Comparison of ENCODE assay signal across 9 cellular contexts in the genomic region with DNA sequence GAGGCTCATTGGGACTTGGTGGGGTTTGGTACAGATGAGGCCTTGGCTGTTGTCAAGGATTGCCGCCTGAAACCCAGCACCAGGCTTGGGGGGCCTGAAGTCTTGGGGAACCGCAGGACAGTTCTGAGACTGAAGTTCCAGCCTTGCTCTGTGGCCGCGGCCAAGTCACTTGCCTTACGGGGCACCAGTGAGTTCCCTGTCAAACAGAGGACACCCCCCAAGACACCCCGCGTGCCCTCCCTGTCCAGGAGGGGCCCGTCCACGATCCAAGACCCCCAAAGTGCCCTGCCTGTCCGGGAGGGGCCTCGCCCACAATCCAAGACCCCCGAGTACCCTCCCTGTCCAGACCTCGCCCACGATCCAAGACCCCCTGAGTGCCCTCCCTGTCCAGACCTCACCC. TPM values are rescaled to one million over a fixed set of nuclear protein-coding genes. Genes with fewer than 3 reads are reported as not detected.
DNase-seq lines count a peak whose midpoint lies in the region; ATAC-seq and TF ChIP-seq lines count a peak whose summit lies in the region.
"Had no signal": no experiment of that assay in that cellular context is flagged by ENCODE, and none has a peak within 500 bp of the region (broad histone marks: within the 10 kb centered on the region; RNA-seq: fewer than 3 reads in every experiment).

No MANE protein-coding gene starts in this region.

- no peaks in the 10 kb centered on the region for H3K9me3 Mint-ChIP-seq in activated CD4-positive, alpha-beta T cell treated with anti-CD3 and anti-CD28 coated beads, Interleukin-2, amount 10 ng/mL, durations not matched to agents 7 days and 5 days
- no peaks in the 10 kb centered on the region for H3K9me3 Mint-ChIP-seq in activated CD4-positive, alpha-beta T cell treated with anti-CD3 and anti-CD28 coated beads for 36 hours (ENCODE audit: low read depth)
- no peaks in the 10 kb centered on the region for H3K9me3 Mint-ChIP-seq in activated T-helper 17 cell treated with anti-CD3 and anti-CD28 coated beads, Interleukin-2, amount 50 U/mL, for 72 hours

- H3K27ac ChIP-seq in liver (ENCODE audit: low read depth in 1 of 2, low read length in 2 of 2): peak overlapping the region; percentile 83 to 95
- H3K27ac ChIP-seq in substantia nigra (ENCODE audit: low read depth, low read length, poor library complexity, severe bottlenecking): peak overlapping the region; percentile 93
- H3K27ac ChIP-seq in colonic mucosa: no peak overlapping the region

- H3K4me3 ChIP-seq in liver (ENCODE audit: low read depth in 1 of 3, low read length in 3 of 3): peak overlapping the region in 2 of 3 donors; percentile 83
- H3K4me3 ChIP-seq in colonic mucosa: no peak overlapping the region

- no peaks in the 10 kb centered on the region for H3K27me3 Mint-ChIP-seq in activated CD4-positive, alpha-beta T cell treated with anti-CD3 and anti-CD28 coated beads, Interleukin-2, amount 10 ng/mL, durations not matched to agents 7 days and 5 days
- H3K27me3 Mint-ChIP-seq in activated CD4-positive, alpha-beta T cell treated with anti-CD3 and anti-CD28 coated beads for 36 hours: no peaks in the 10 kb centered on the region
- H3K27me3 Mint-ChIP-seq in activated T-helper 17 cell treated with anti-CD3 and anti-CD28 coated beads, Interleukin-2, amount 50 U/mL, for 72 hours: no peaks in the 10 kb centered on the region

- H3K36me3 ChIP-seq in liver (ENCODE audit: control insufficient read depth in 4 of 4, insufficient read depth in 3 of 4, low read depth in 1 of 4, low read length in 3 of 4): peaks cover 3 to 19% (median 14%) of the 10 kb centered on the region in 4 donors
- H3K36me3 ChIP-seq in colonic mucosa: no peaks in the 10 kb centered on the region

- H3K9me3 ChIP-seq in liver (ENCODE audit: control insufficient read depth in 4 of 4, low read length in 3 of 4) (no peaks in the 10 kb centered on the region), colonic mucosa (no peaks in the 10 kb centered on the region)

- no peak for DNase-seq in activated CD4-positive, alpha-beta T cell treated with anti-CD3 and anti-CD28 coated beads, Interleukin-2, amount 10 ng/mL, durations not matched to agents 7 days and 5 days
- no peak for DNase-seq in activated CD4-positive, alpha-beta T cell treated with anti-CD3 and anti-CD28 coated beads for 36 hours
- DNase-seq in substantia nigra (lab: John Stamatoyannopoulos, UW) (no peak), colonic mucosa (no peak)
- DNase-seq: effector CD4-positive, alpha-beta T cell had no signal

- TF ChIP-seq RAD21 in liver (IDR thresholded peaks at IDR 0.05): no peak

- intact Hi-C loops in activated CD4-positive, alpha-beta T cell treated with anti-CD3 and anti-CD28 coated beads for 36 hours (cut with DNase I, micrococcal nuclease): no loop called here
- intact Hi-C loops in colonic mucosa (cut with DNase I): no loop called here

- POLR2A ChIA-PET in activated CD4-positive, alpha-beta T cell treated with anti-CD3 and anti-CD28 coated beads, Interleukin-2, amount 10 ng/mL, durations not matched to agents 7 days and 5 days (lab: Charles Lee): no interaction called here
- POLR2A ChIA-PET in activated CD4-positive, alpha-beta T cell treated with anti-CD3 and anti-CD28 coated beads for 36 hours (lab: Charles Lee): no interaction called here

- CTCF ChIA-PET in activated CD4-positive, alpha-beta T cell treated with anti-CD3 and anti-CD28 coated beads, Interleukin-2, amount 10 ng/mL, durations not matched to agents 7 days and 5 days (lab: Charles Lee): no interaction called here
- CTCF ChIA-PET in activated CD4-positive, alpha-beta T cell treated with anti-CD3 and anti-CD28 coated beads for 36 hours (lab: Charles Lee): interaction anchor here (0.6 kb wide), 1 partner anchor 36 kb away, joined by 3 read pairs; no protein-coding TSS in a partner anchor

- WGBS in liver: 78% methylated on average over 14 of the region's 14 CpGs

- H3K27ac Mint-ChIP-seq in activated CD4-positive, alpha-beta T cell treated with anti-CD3 and anti-CD28 coated beads, Interleukin-2, amount 10 ng/mL, durations not matched to agents 7 days and 5 days: no peak overlapping the region
- no peak overlapping the region for H3K27ac Mint-ChIP-seq in activated CD4-positive, alpha-beta T cell treated with anti-CD3 and anti-CD28 coated beads for 36 hours
- H3K27ac Mint-ChIP-seq in activated T-helper 17 cell treated with anti-CD3 and anti-CD28 coated beads, Interleukin-2, amount 50 U/mL, for 72 hours: no peak overlapping the region

- H3K4me3 Mint-ChIP-seq in activated CD4-positive, alpha-beta T cell treated with anti-CD3 and anti-CD28 coated beads, Interleukin-2, amount 10 ng/mL, durations not matched to agents 7 days and 5 days: peak overlapping the region; percentile 85
- no peak overlapping the region for H3K4me3 Mint-ChIP-seq in activated CD4-positive, alpha-beta T cell treated with anti-CD3 and anti-CD28 coated beads for 36 hours
- H3K4me3 Mint-ChIP-seq in activated T-helper 17 cell treated with anti-CD3 and anti-CD28 coated beads, Interleukin-2, amount 50 U/mL, for 72 hours: peak overlapping the region; percentile 86

- peaks cover 20% of the 10 kb centered on the region for H3K4me1 Mint-ChIP-seq in activated CD4-positive, alpha-beta T cell treated with anti-CD3 and anti-CD28 coated beads, Interleukin-2, amount 10 ng/mL, durations not matched to agents 7 days and 5 days
- peaks cover 24% of the 10 kb centered on the region for H3K4me1 Mint-ChIP-seq in activated CD4-positive, alpha-beta T cell treated with anti-CD3 and anti-CD28 coated beads for 36 hours
- peaks cover 4% of the 10 kb centered on the region for H3K4me1 Mint-ChIP-seq in activated T-helper 17 cell treated with anti-CD3 and anti-CD28 coated beads, Interleukin-2, amount 50 U/mL, for 72 hours

- H3K27me3 ChIP-seq in liver (ENCODE audit: control insufficient read depth in 4 of 4, insufficient read depth in 4 of 4, low read length in 3 of 4) (no peaks in the 10 kb centered on the region), colonic mucosa (no peaks in the 10 kb centered on the region)

- ATAC-seq in activated CD4-positive, alpha-beta T cell treated with anti-CD3 and anti-CD28 coated beads for 36 hours: no peak
- ATAC-seq in activated T-helper 17 cell treated with anti-CD3 and anti-CD28 coated beads, Interleukin-2, amount 50 U/mL, for 72 hours (replicated peaks): no peak
- ATAC-seq in GM21619 (IDR thresholded peaks at IDR 0.05; ENCODE audit: unreplicated experiment) (no peak), HG02852 (IDR thresholded peaks at IDR 0.05; ENCODE audit: unreplicated experiment) (no peak)

- H3K4me1 ChIP-seq in liver (ENCODE audit: control insufficient read depth in 4 of 4, insufficient read depth in 4 of 4, low read length in 3 of 4): peaks cover 15 to 37% (median 22%) of the 10 kb centered on the region in 4 donors
- H3K4me1 ChIP-seq in colonic mucosa: peaks cover 13% of the 10 kb centered on the region

- TF ChIP-seq CTCF in liver (IDR thresholded peaks at IDR 0.05; ENCODE audit: low read depth, low read length, missing input control): no peak
- TF ChIP-seq CTCF in colonic mucosa (IDR thresholded peaks at IDR 0.05): no peak

- H3K9ac ChIP-seq in liver (ENCODE audit: low read depth in 1 of 2, low read length in 2 of 2) (peak overlapping the region in 1 of 2 donors; percentile 85), colonic mucosa (ENCODE audit: low read depth in 2 of 2, low read length in 2 of 2) (peak overlapping the region in 1 of 2 donors; percentile 43)

- H3K36me3 Mint-ChIP-seq in activated CD4-positive, alpha-beta T cell treated with anti-CD3 and anti-CD28 coated beads, Interleukin-2, amount 10 ng/mL, durations not matched to agents 7 days and 5 days (ENCODE audit: low read depth): peaks cover 11% of the 10 kb centered on the region
- peaks cover 4% of the 10 kb centered on the region for H3K36me3 Mint-ChIP-seq in activated CD4-positive, alpha-beta T cell treated with anti-CD3 and anti-CD28 coated beads for 36 hours (ENCODE audit: low read depth)
- H3K36me3 Mint-ChIP-seq in activated T-helper 17 cell treated with anti-CD3 and anti-CD28 coated beads, Interleukin-2, amount 50 U/mL, for 72 hours (ENCODE audit: low read depth): peaks cover 15% of the 10 kb centered on the region

RNA-seq across cellular contexts. Expression of gene CDC34, which starts 2.5 kb away (rescaled TPM):
- 10 to 100 TPM; 43.7 to 50.8 TPM for total RNA-seq in activated CD4-positive, alpha-beta T cell treated with anti-CD3 and anti-CD28 coated beads, Interleukin-2, amount 10 ng/mL, durations not matched to agents 7 days and 5 days
- total RNA-seq in activated CD4-positive, alpha-beta T cell treated with anti-CD3 and anti-CD28 coated beads for 36 hours: 10 to 100 TPM; 36.7 to 41.5 TPM
- total RNA-seq in activated T-helper 17 cell treated with anti-CD3 and anti-CD28 coated beads, Interleukin-2, amount 50 U/mL, for 72 hours: 10 to 100 TPM; 31.4 to 44.5 TPM
- 10 to 100 TPM; 29.6 to 83.8 TPM for total RNA-seq in liver
- polyA plus RNA-seq in liver: 10 to 100 TPM; 19.2 to 53.9 TPM
- 10 to 100 TPM; 60.7 to 93.4 TPM for total RNA-seq in colonic mucosa

RNA-seq across cellular contexts. Expression of gene GZMM, which starts 9.8 kb away (rescaled TPM):
- total RNA-seq in activated CD4-positive, alpha-beta T cell treated with anti-CD3 and anti-CD28 coated beads, Interleukin-2, amount 10 ng/mL, durations not matched to agents 7 days and 5 days: 10 to 100 TPM; 44.5 to 47.4 TPM
- total RNA-seq in activated CD4-positive, alpha-beta T cell treated with anti-CD3 and anti-CD28 coated beads for 36 hours: 10 to 100 TPM; 22.5 to 25.3 TPM
- 10 to 100 TPM; 30.5 to 31.3 TPM for total RNA-seq in activated T-helper 17 cell treated with anti-CD3 and anti-CD28 coated beads, Interleukin-2, amount 50 U/mL, for 72 hours
- total RNA-seq in liver: 1 to 10 TPM; 1.0 to 1.1 TPM
- 1 to 10 TPM in 1 of 2 donors, under 1 TPM in 1; 0.28 to 1.3 TPM for polyA plus RNA-seq in liver
- 1 to 10 TPM in 1 of 2 donors, under 1 TPM in 1; 0.61 to 1.0 TPM for total RNA-seq in colonic mucosa

RNA-seq across cellular contexts. Expression of gene TPGS1, which starts 26.8 kb away (rescaled TPM):
- 10 to 100 TPM; 21.6 to 27.1 TPM for total RNA-seq in activated CD4-positive, alpha-beta T cell treated with anti-CD3 and anti-CD28 coated beads, Interleukin-2, amount 10 ng/mL, durations not matched to agents 7 days and 5 days
- total RNA-seq in activated CD4-positive, alpha-beta T cell treated with anti-CD3 and anti-CD28 coated beads for 36 hours: 1 to 10 TPM; 6.4 to 8.4 TPM
- 10 to 100 TPM in 1 of 2 donors, 1 to 10 TPM in 1; 6.3 to 14.1 TPM for total RNA-seq in activated T-helper 17 cell treated with anti-CD3 and anti-CD28 coated beads, Interleukin-2, amount 50 U/mL, for 72 hours
- 10 to 100 TPM; 15.1 to 15.5 TPM for total RNA-seq in liver
- polyA plus RNA-seq in liver: 10 to 100 TPM in 1 of 2 donors, 1 to 10 TPM in 1; 1.7 to 14.3 TPM
- 10 to 100 TPM; 13.3 to 14.4 TPM for total RNA-seq in colonic mucosa

RNA-seq across cellular contexts. Expression of gene MADCAM1, which starts 37.8 kb away (rescaled TPM):
- under 1 TPM in 1 of 2 experiments, not detected in 1; 0.15 TPM for total RNA-seq in activated CD4-positive, alpha-beta T cell treated with anti-CD3 and anti-CD28 coated beads, Interleukin-2, amount 10 ng/mL, durations not matched to agents 7 days and 5 days
- under 1 TPM in 1 of 2 experiments, not detected in 1; 0.14 TPM for total RNA-seq in activated CD4-positive, alpha-beta T cell treated with anti-CD3 and anti-CD28 coated beads for 36 hours
- under 1 TPM in 1 of 2 donors, not detected in 1; 0.29 TPM for total RNA-seq in activated T-helper 17 cell treated with anti-CD3 and anti-CD28 coated beads, Interleukin-2, amount 50 U/mL, for 72 hours
- under 1 TPM; 0.17 to 0.23 TPM for total RNA-seq in liver
- under 1 TPM; 0.25 to 0.32 TPM for polyA plus RNA-seq in liver
- total RNA-seq in colonic mucosa: 1 to 10 TPM; 4.5 to 7.3 TPM

RNA-seq across cellular contexts. Expression of gene BSG, which starts 38.3 kb away (rescaled TPM):
- total RNA-seq in activated CD4-positive, alpha-beta T cell treated with anti-CD3 and anti-CD28 coated beads, Interleukin-2, amount 10 ng/mL, durations not matched to agents 7 days and 5 days: 100 to 1,000 TPM; 233 TPM
- total RNA-seq in activated CD4-positive, alpha-beta T cell treated with anti-CD3 and anti-CD28 coated beads for 36 hours: 100 to 1,000 TPM; 165 to 175 TPM
- 100 to 1,000 TPM; 170 to 244 TPM for total RNA-seq in activated T-helper 17 cell treated with anti-CD3 and anti-CD28 coated beads, Interleukin-2, amount 50 U/mL, for 72 hours
- total RNA-seq in liver: 100 to 1,000 TPM in 1 of 2 donors, 10 to 100 TPM in 1; 80.4 to 367 TPM
- polyA plus RNA-seq in liver: 100 to 1,000 TPM; 146 to 152 TPM
- 1,000 to 10,000 TPM in 1 of 2 donors, 100 to 1,000 TPM in 1; 920 to 1,084 TPM for total RNA-seq in colonic mucosa

Comparison
In these comparisons a context has a peak if more than half of its experiments do, and no peak if none do; other contexts are left out.
1. RNA of gene GZMM, which starts 9.8 kb away (total RNA-seq): 44.5 to 47.4 TPM in activated CD4-positive, alpha-beta T cell treated with anti-CD3 and anti-CD28 coated beads, Interleukin-2, amount 10 ng/mL, durations not matched to agents 7 days and 5 days, 30.5 to 31.3 TPM in activated T-helper 17 cell treated with anti-CD3 and anti-CD28 coated beads, Interleukin-2, amount 50 U/mL, for 72 hours and 22.5 to 25.3 TPM in activated CD4-positive, alpha-beta T cell treated with anti-CD3 and anti-CD28 coated beads for 36 hours; 1.0 to 1.1 TPM in liver and 0.61 to 1.0 TPM in colonic mucosa; every median in the first group is over 10 times any median in the second.